In genomic region chr20:63606701-63607100, GRCh38 we compare ENCODE assay signal across 1 cellular context.
TF ChIP-seq lines count a peak whose summit lies in the region.

No MANE protein-coding gene starts in this region.

TF ChIP-seq in HepG2, 621 proteins besides CTCF, POLR2A, EP300 and RAD21:
- TF ChIP-seq ZNF567 (CRISPR knock-in tag; IDR thresholded peaks at IDR 0.05; ENCODE audit: borderline replicate concordance) = no peak
- TF ChIP-seq SYNCRIP (IDR thresholded peaks at IDR 0.05; ENCODE audit: insufficient read depth, low read depth, low read length) = no peak
- TF ChIP-seq ZSCAN31 (CRISPR knock-in tag; IDR thresholded peaks at IDR 0.05; ENCODE audit: low read depth) = no peak
- TF ChIP-seq ZNF550 (CRISPR knock-in tag; IDR thresholded peaks at IDR 0.05; ENCODE audit: borderline replicate concordance) = no peak
- no peak for TF ChIP-seq ZBTB33 (CRISPR knock-in tag; IDR thresholded peaks at IDR 0.05)
- TF ChIP-seq MTA3 (CRISPR knock-in tag; IDR thresholded peaks at IDR 0.05) = no peak
- no peak for TF ChIP-seq ZNF713 (CRISPR knock-in tag; IDR thresholded peaks at IDR 0.05)
- TF ChIP-seq NR2F2 (IDR thresholded peaks at IDR 0.05; ENCODE audit: borderline replicate concordance, low read depth) = no peak
- no peak for TF ChIP-seq ZNF33A (CRISPR knock-in tag; IDR thresholded peaks at IDR 0.05; ENCODE audit: borderline replicate concordance)
- TF ChIP-seq RERE (CRISPR knock-in tag; IDR thresholded peaks at IDR 0.05; ENCODE audit: low read depth) = no peak
- TF ChIP-seq ATAD3A (CRISPR knock-in tag; IDR thresholded peaks at IDR 0.05) = no peak
- no peak for TF ChIP-seq RBAK (CRISPR knock-in tag; IDR thresholded peaks at IDR 0.05)
- TF ChIP-seq NFYC (CRISPR knock-in tag; IDR thresholded peaks at IDR 0.05) = no peak
- TF ChIP-seq ZNF225 (CRISPR knock-in tag; IDR thresholded peaks at IDR 0.05) = no peak
- no peak for TF ChIP-seq TCF7L2 (IDR thresholded peaks at IDR 0.05; ENCODE audit: low read depth, low read length)
- no peak for TF ChIP-seq ZNF616 (CRISPR knock-in tag; IDR thresholded peaks at IDR 0.05; ENCODE audit: low read depth)
- no peak for TF ChIP-seq POLR2G (IDR thresholded peaks at IDR 0.05; ENCODE audit: low read depth, low read length)
- no peak for TF ChIP-seq SMYD3 (CRISPR knock-in tag; IDR thresholded peaks at IDR 0.05)
- TF ChIP-seq ZNF264 (CRISPR knock-in tag; IDR thresholded peaks at IDR 0.05) = no peak
